4 cellular contexts compared by ENCODE assay signal in the genomic region with DNA sequence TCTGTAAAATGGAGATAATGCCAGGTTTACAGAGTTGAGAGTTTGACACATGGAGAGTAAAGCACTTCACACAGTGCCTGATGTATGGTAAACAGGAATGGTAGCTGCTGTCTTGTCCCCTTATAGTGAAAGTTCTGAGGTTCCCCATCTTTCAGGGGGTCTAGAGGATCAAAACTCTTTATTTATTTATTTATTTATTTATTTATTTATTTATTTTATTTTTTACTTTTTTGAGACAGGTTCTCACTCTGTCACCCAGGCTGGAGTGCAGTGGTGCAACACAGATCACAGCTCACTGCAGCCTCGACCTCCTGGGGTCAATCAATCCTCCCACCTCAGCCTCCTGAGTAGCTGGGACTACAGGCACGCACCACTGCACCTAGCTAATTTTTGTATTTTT. TPM values are rescaled to one million over a fixed set of nuclear protein-coding genes. Genes with fewer than 3 reads are reported as not detected.
"Had no signal": no experiment of that assay in that cellular context is flagged by ENCODE, and none has a peak within 500 bp of the region (broad histone marks: within the 10 kb centered on the region; RNA-seq: fewer than 3 reads in every experiment).

No MANE protein-coding gene starts in this region.

RNA-seq across cellular contexts. Expression of a gene that starts 40.1 kb away (rescaled TPM):
- polyA plus RNA-seq: hepatocyte; liver; mammary epithelial cell; naive thymus-derived CD4-positive, alpha-beta T cell had no signal
